Comparison of ENCODE assay signal across 16 cellular contexts in the genomic region with DNA sequence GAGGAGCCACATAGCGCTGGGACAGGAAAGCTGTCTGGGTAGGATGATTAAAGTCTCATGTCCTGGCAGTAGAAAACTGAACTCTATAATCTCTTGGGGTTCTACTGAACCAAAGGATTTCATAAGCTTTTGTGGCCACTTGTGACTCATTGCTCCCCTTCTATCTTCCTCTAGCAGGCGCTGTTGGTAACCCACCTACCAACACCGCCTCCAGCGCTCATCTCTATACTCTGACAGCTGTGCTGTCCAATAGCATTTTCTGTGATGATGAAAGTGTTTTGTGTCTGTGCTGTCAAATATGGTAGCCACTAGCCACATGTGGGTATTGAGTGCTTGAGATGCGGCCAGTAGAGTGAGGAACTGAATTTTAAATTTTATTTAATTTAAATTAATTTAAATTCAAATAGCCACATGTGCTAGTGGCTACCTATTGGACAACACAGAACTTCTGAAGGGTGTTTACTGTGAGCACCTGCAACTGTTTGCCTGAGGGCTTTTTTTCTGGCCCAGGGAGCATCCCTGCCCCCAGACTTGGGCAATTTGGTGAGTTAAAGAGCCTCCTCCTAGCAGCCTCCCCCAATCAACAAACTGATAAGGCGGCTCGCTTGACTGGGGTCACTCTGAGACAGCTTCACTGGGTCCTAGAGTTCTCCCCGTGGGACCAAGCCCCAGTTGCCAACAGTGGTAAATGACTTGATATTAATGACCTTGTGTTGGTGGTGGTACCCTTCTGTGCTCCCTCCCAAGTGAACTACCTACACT.
DNase-seq lines count a peak whose midpoint lies in the region; ATAC-seq and TF ChIP-seq lines count a peak whose summit lies in the region.
"Had no signal": no experiment of that assay in that cellular context is flagged by ENCODE, and none has a peak within 500 bp of the region (broad histone marks: within the 10 kb centered on the region; RNA-seq: fewer than 3 reads in every experiment).

No MANE protein-coding gene starts in this region.

- H3K27me3 ChIP-seq in HCT116 (ENCODE audit: insufficient read depth, low read length) (no peaks in the 10 kb centered on the region), OCI-LY3 (ENCODE audit: low read depth, low read length) (no peaks in the 10 kb centered on the region)
- H3K27me3 ChIP-seq: testis had no signal

- H2AFZ ChIP-seq in HCT116 (ENCODE audit: low read depth, low read length, poor library complexity, severe bottlenecking) (no peak overlapping the region), OCI-LY3 (ENCODE audit: low read depth, low read length) (no peak overlapping the region)

- TF ChIP-seq RAD21 in HCT116 (IDR thresholded peaks at IDR 0.05; ENCODE audit: low read depth): no peak

- CTCF ChIA-PET in HCT116 (lab: Charles Lee): no interaction called here

- H3K4me3 ChIP-seq in HCT116 (replicated peaks in 1 of 2; ENCODE audit: low read depth in 1 of 2, low read length in 2 of 2): no peak overlapping the region
- no peak overlapping the region for H3K4me3 ChIP-seq in OCI-LY3 (ENCODE audit: low read length)
- H3K4me3 ChIP-seq: coronary artery, lung, testis had no signal

- H3K9me2 ChIP-seq in HCT116 (ENCODE audit: insufficient read depth): no peaks in the 10 kb centered on the region

- intact Hi-C loops in HCT116 (cut with micrococcal nuclease): no loop called here

- peak in 2 of 3 experiments; percentile 32 to 37; a peak in 3 of 6 replicates for TF ChIP-seq CTCF in HCT116 (IDR thresholded peaks at IDR 0.05 in 2 of 3, conservative IDR thresholded peaks at IDR 0.05 in 1 of 3; ENCODE audit: borderline replicate concordance in 1 of 3, insufficient read depth in 1 of 3, low read depth in 2 of 3, low read length in 2 of 3)
- peak; percentile 44 for TF ChIP-seq CTCF in OCI-LY3 (IDR thresholded peaks at IDR 0.05; ENCODE audit: low read depth, low read length)

- H4K20me1 ChIP-seq in HCT116 (ENCODE audit: insufficient read depth) (no peaks in the 10 kb centered on the region), OCI-LY3 (ENCODE audit: insufficient read depth, low read length) (no peaks in the 10 kb centered on the region)

- H3K79me2 ChIP-seq in HCT116 (ENCODE audit: insufficient read depth, low read length) (no peaks in the 10 kb centered on the region), OCI-LY3 (ENCODE audit: low read length) (no peaks in the 10 kb centered on the region)

- DNase-seq in ELF-1 (ENCODE audit: low read depth, low spot score): peak; percentile 78
- DNase-seq in HCT116 (ENCODE audit: low read depth, low spot score): no peak
- DNase-seq in erythroblast (lab: John Stamatoyannopoulos, UW): peak; percentile 19 to 30
- DNase-seq in NCI-H510A (lab: John Stamatoyannopoulos, UW): no peak
- no peak for DNase-seq in NCI-H1092 treated with DMSO at 0.1 percent for 48 hours (lab: John Stamatoyannopoulos, UW)
- no peak for DNase-seq in 8988T
- DNase-seq: activated naive CD8-positive, alpha-beta T cell treated with anti-CD3 and anti-CD28 coated beads, Interleukin-2, amount 50 U/mL, for 24 hours; NCI-H1092; NCI-H226; testis had no signal

- RAD21 ChIA-PET in HCT116 (lab: Charles Lee; ENCODE audit: low non-redundant PET in 1 of 2, low total read pairs in 2 of 2, uncharacterized antibody in 2 of 2, unreplicated experiment in 2 of 2): no interaction called here

- peak; percentile 52; the same call in 1 of the 2 replicates for ATAC-seq in HCT116
- ATAC-seq: activated naive CD8-positive, alpha-beta T cell treated with anti-CD3 and anti-CD28 coated beads, Interleukin-2, amount 50 U/mL, for 24 hours; esophagus mucosa had no signal

- H3K9me3 ChIP-seq in HCT116 (ENCODE audit: control insufficient read depth in 1 of 2, insufficient read depth in 1 of 2, low read depth in 1 of 2, low read length in 2 of 2) (no peaks in the 10 kb centered on the region), OCI-LY3 (ENCODE audit: insufficient read depth, low read length) (no peaks in the 10 kb centered on the region)
- H3K9me3 ChIP-seq: neutrophil, testis had no signal

- no peaks in the 10 kb centered on the region for H3K4me1 ChIP-seq in HCT116 (ENCODE audit: control insufficient read depth in 1 of 2, insufficient read depth in 2 of 2, low read length in 2 of 2)
- peaks cover 6% of the 10 kb centered on the region for H3K4me1 ChIP-seq in OCI-LY3 (ENCODE audit: low read length)
- H3K4me1 ChIP-seq: testis had no signal

- no TSS peak for BruUV-seq in HCT116 (replicated peaks; lab: Mats Ljungman, UMichigan)

- H3K9ac ChIP-seq in HCT116 (ENCODE audit: low read length) (no peak overlapping the region), OCI-LY3 (ENCODE audit: low read length) (no peak overlapping the region)

- H3K36me3 ChIP-seq in HCT116 (ENCODE audit: control insufficient read depth in 1 of 2, insufficient read depth in 2 of 2, low read length in 2 of 2) (no peaks in the 10 kb centered on the region), OCI-LY3 (replicated peaks; ENCODE audit: low read depth, low read length) (no peaks in the 10 kb centered on the region)
- H3K36me3 ChIP-seq: neutrophil had no signal

- no peak for TF ChIP-seq POLR2A in HCT116 (IDR thresholded peaks at IDR 0.05; ENCODE audit: borderline replicate concordance, extremely low read depth, insufficient read depth, insufficient read length)
- TF ChIP-seq POLR2A in erythroblast (IDR thresholded peaks at IDR 0.05; ENCODE audit: low read length): no peak

- no peak overlapping the region for H3K27ac ChIP-seq in HCT116 (ENCODE audit: low read depth, low read length)
- H3K27ac ChIP-seq in OCI-LY3 (ENCODE audit: low read length): no peak overlapping the region
- H3K27ac ChIP-seq: coronary artery, HL-60, neutrophil, testis had no signal

- H3K4me2 ChIP-seq in HCT116 (ENCODE audit: low read length) (no peak overlapping the region), OCI-LY3 (ENCODE audit: low read length) (no peak overlapping the region)

- POLR2A ChIA-PET in HCT116 (lab: Charles Lee): no interaction called here

TF ChIP-seq in HCT116, 20 proteins besides CTCF, POLR2A, EP300 and RAD21 (continues in another document):
- TF ChIP-seq FOSL1 (IDR thresholded peaks at IDR 0.05; ENCODE audit: low read depth): no peak
- TF ChIP-seq, protein P1, sequence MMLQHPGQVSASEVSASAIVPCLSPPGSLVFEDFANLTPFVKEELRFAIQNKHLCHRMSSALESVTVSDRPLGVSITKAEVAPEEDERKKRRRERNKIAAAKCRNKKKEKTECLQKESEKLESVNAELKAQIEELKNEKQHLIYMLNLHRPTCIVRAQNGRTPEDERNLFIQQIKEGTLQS (IDR thresholded peaks at IDR 0.05): no peak
- no peak for TF ChIP-seq SP1 (IDR thresholded peaks at IDR 0.05; ENCODE audit: low read depth)
- no peak for TF ChIP-seq ZNF274 (IDR thresholded peaks at IDR 0.05; ENCODE audit: low read depth, low read length)
- TF ChIP-seq SRF (IDR thresholded peaks at IDR 0.05; ENCODE audit: low read depth): no peak
- TF ChIP-seq JUND (IDR thresholded peaks at IDR 0.05): no peak
- TF ChIP-seq EGR1 (IDR thresholded peaks at IDR 0.05; ENCODE audit: low read depth): no peak
- TF ChIP-seq CBX3 (IDR thresholded peaks at IDR 0.05; ENCODE audit: low read depth): no peak
- TF ChIP-seq, protein P2, sequence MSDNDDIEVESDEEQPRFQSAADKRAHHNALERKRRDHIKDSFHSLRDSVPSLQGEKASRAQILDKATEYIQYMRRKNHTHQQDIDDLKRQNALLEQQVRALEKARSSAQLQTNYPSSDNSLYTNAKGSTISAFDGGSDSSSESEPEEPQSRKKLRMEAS (IDR thresholded peaks at IDR 0.05): no peak
- TF ChIP-seq SIN3A (IDR thresholded peaks at IDR 0.05; ENCODE audit: low read depth): no peak
- no peak for TF ChIP-seq CEBPB (IDR thresholded peaks at IDR 0.05; ENCODE audit: low read depth)
- no peak for TF ChIP-seq ZFX (IDR thresholded peaks at IDR 0.05)
- TF ChIP-seq TCF7L2 (IDR thresholded peaks at IDR 0.05; ENCODE audit: borderline replicate concordance, extremely low read depth, insufficient read depth, insufficient read length): no peak
- TF ChIP-seq, protein P3, sequence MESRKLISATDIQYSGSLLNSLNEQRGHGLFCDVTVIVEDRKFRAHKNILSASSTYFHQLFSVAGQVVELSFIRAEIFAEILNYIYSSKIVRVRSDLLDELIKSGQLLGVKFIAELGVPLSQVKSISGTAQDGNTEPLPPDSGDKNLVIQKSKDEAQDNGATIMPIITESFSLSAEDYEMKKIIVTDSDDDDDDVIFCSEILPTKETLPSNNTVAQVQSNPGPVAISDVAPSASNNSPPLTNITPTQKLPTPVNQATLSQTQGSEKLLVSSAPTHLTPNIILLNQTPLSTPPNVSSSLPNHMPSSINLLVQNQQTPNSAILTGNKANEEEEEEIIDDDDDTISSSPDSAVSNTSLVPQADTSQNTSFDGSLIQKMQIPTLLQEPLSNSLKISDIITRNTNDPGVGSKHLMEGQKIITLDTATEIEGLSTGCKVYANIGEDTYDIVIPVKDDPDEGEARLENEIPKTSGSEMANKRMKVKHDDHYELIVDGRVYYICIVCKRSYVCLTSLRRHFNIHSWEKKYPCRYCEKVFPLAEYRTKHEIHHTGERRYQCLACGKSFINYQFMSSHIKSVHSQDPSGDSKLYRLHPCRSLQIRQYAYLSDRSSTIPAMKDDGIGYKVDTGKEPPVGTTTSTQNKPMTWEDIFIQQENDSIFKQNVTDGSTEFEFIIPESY (IDR thresholded peaks at IDR 0.05; ENCODE audit: extremely low read depth, insufficient replicate concordance, low read length): no peak
- no peak for TF ChIP-seq EZH2phosphoT487 (IDR thresholded peaks at IDR 0.05; ENCODE audit: borderline replicate concordance)

Comparison
In these comparisons a context has a peak if more than half of its experiments do, and no peak if none do; other contexts are left out.
1. DNase-seq: peak in ELF-1 (single experiment) and erythroblast (2 of 2); none in HCT116 (single experiment), NCI-H510A (single experiment), NCI-H1092 treated with DMSO at 0.1 percent for 48 hours (single experiment) and 8988T (single experiment).